In the genomic region with DNA sequence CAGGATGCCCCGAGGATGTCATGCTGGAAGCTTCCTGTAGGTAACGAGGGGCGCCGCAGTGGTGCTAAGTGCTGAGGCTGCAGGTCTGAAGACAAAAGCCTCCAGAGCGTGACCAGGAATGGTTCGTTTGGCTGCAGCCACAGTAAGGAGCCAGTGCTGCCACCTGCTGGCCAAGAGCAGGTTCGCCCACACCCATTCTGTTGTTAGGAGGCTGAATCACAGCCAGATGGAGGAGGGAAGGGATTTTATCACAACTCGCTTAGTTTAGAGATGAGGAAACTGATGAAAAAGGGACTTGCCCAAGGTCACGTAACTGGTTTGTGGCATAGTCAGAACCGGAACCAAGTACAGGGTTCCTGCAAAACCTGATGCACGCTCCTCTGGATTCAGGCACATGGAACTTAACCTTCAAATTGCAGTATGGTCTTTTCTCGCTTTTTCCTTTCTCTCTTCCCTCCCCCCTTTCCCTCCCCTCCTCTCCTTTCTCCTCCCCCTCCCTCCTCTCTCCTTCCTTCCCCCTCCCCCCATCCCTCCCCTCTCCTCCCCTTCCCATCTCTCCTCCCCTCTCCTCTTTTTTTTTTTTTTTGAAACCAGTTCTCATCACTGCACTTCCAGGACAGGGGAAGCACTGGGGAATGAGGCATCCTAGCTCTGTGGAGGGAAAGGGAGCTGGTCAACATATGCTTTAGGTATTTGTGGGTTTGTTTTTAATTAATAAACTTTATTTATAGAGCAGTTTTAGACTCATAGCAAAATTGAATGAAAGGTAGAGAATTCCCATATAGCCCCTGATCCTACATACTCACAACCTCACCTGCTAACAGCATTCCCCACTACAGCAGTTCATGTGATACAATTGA, we compare ENCODE assay signal across 8 cellular contexts.
DNase-seq lines count a peak whose midpoint lies in the region; ATAC-seq, FAIRE-seq and TF ChIP-seq lines count a peak whose summit lies in the region.

No MANE protein-coding gene starts in this region.

- H3K9me3 ChIP-seq in fibroblast of lung (ENCODE audit: control insufficient read depth, insufficient read depth, low read depth, low read length) (no peaks in the 10 kb centered on the region), neural cell (ENCODE audit: low read length) (no peaks in the 10 kb centered on the region)

- no peaks in the 10 kb centered on the region for H3K79me2 ChIP-seq in fibroblast of lung (ENCODE audit: control insufficient read depth, insufficient read depth, low read length)
- no peaks in the 10 kb centered on the region for H3K79me2 ChIP-seq in neural cell (replicated peaks; ENCODE audit: insufficient read depth, low read length)

- no peak overlapping the region for H3K9ac ChIP-seq in fibroblast of lung (ENCODE audit: insufficient read depth, low read length)
- H3K9ac ChIP-seq in neural cell (ENCODE audit: low read length), result no peak overlapping the region

- peaks cover 11% of the 10 kb centered on the region for H3K4me1 ChIP-seq in fibroblast of lung (ENCODE audit: control insufficient read depth, extremely low read depth, insufficient read depth, low read length)

- H3K27ac ChIP-seq in fibroblast of lung (ENCODE audit: insufficient read depth, low read length) (peak overlapping the region; percentile 24), neural cell (ENCODE audit: low read length) (no peak overlapping the region)

- no peaks in the 10 kb centered on the region for H3K27me3 Mint-ChIP-seq in activated T-cell treated with anti-CD3 and anti-CD28 coated beads, Interleukin-2, amount 50 U/mL, for 4 hours (ENCODE audit: low read depth)
- no peaks in the 10 kb centered on the region for H3K27me3 Mint-ChIP-seq in stimulated activated naive CD8-positive, alpha-beta T cell treated with anti-CD3 and anti-CD28 coated beads, Interleukin-15, amount 100 ng/mL, for 72 hours

- H3K36me3 Mint-ChIP-seq in activated T-cell treated with anti-CD3 and anti-CD28 coated beads, Interleukin-2, amount 50 U/mL, for 4 hours (ENCODE audit: insufficient read depth), result no peaks in the 10 kb centered on the region

- H4K20me1 ChIP-seq in fibroblast of lung (ENCODE audit: control insufficient read depth, extremely low read depth, insufficient read depth, low read length), result no peaks in the 10 kb centered on the region
- H4K20me1 ChIP-seq in neural cell (ENCODE audit: insufficient read depth), result no peaks in the 10 kb centered on the region

- H3K27me3 ChIP-seq in H7 (ENCODE audit: control insufficient read depth, insufficient read depth, low read length) (no peaks in the 10 kb centered on the region), fibroblast of lung (ENCODE audit: control insufficient read depth, insufficient read depth, low read length) (no peaks in the 10 kb centered on the region), neural cell (ENCODE audit: insufficient read depth, low read depth, low read length) (no peaks in the 10 kb centered on the region)

- DNase-seq in G401 (ENCODE audit: low spot score) (peak; percentile 85), H7 (peak; percentile 83), RCC 7860 (ENCODE audit: low spot score) (peak; percentile 94), fibroblast of lung (ENCODE audit: low read depth in 2 of 2) (peak; percentile 90 to 92)
- DNase-seq in activated T-cell treated with anti-CD3 and anti-CD28 coated beads, Interleukin-2, amount 50 U/mL, for 4 hours, result peak; percentile 84
- DNase-seq in stimulated activated naive CD8-positive, alpha-beta T cell treated with anti-CD3 and anti-CD28 coated beads, Interleukin-15, amount 100 ng/mL, for 72 hours, result peak; percentile 82 to 91

- peak overlapping the region in 1 of 2 donors; percentile 53 for H3K27ac Mint-ChIP-seq in stimulated activated naive CD8-positive, alpha-beta T cell treated with anti-CD3 and anti-CD28 coated beads, Interleukin-15, amount 100 ng/mL, for 72 hours

- H3F3A ChIP-seq in neural cell (ENCODE audit: insufficient read depth, low read length, poor library complexity, severe bottlenecking), result no peaks in the 10 kb centered on the region

- no peak for TF ChIP-seq EP300 in neural cell (conservative IDR thresholded peaks at IDR 0.05; ENCODE audit: poor library complexity, severe bottlenecking)

- in situ Hi-C loops in G401 (cut with HindIII; ENCODE audit: low sequenced_read_pairs), result no loop called here

- peak overlapping the region; percentile 19 for H3K4me3 Mint-ChIP-seq in activated T-cell treated with anti-CD3 and anti-CD28 coated beads, Interleukin-2, amount 50 U/mL, for 4 hours
- H3K4me3 Mint-ChIP-seq in stimulated activated naive CD8-positive, alpha-beta T cell treated with anti-CD3 and anti-CD28 coated beads, Interleukin-15, amount 100 ng/mL, for 72 hours, result peak overlapping the region; percentile 58 to 66

- TF ChIP-seq CTCF in LNCAP (IDR thresholded peaks at IDR 0.05) (peak; percentile 99), fibroblast of lung (conservative IDR thresholded peaks at IDR 0.05 in 1 of 2, IDR thresholded peaks at IDR 0.05 in 1 of 2; ENCODE audit: low read depth in 1 of 2, low read length in 2 of 2) (peak; percentile 96 to 99), neural cell (IDR thresholded peaks at IDR 0.05; ENCODE audit: poor library complexity, severe bottlenecking) (peak; percentile 59)

- H2AFZ ChIP-seq in fibroblast of lung (ENCODE audit: low read length) (peak overlapping the region; percentile 51), neural cell (ENCODE audit: low read depth, low read length) (no peak overlapping the region)

- H3K4me3 ChIP-seq in H7 (ENCODE audit: insufficient read depth, low read depth, low read length), result no peak overlapping the region
- no peak overlapping the region for H3K4me3 ChIP-seq in fibroblast of lung (replicated peaks in 1 of 4; ENCODE audit: control extremely low read depth in 1 of 4, insufficient read depth in 1 of 4, low read depth in 3 of 4, low read length in 4 of 4)
- H3K4me3 ChIP-seq in neural cell (ENCODE audit: low read length), result no peak overlapping the region

- peak; percentile 82 for FAIRE-seq in RCC 7860 (lab: Jason Lieb, UNC)

- H3K36me3 ChIP-seq in H7 (replicated peaks; ENCODE audit: control insufficient read depth, insufficient read depth, low read length) (no peaks in the 10 kb centered on the region), fibroblast of lung (ENCODE audit: control insufficient read depth, insufficient read depth, low read length) (no peaks in the 10 kb centered on the region), neural cell (ENCODE audit: insufficient read depth, low read length) (no peaks in the 10 kb centered on the region)

- H3K4me2 ChIP-seq in fibroblast of lung (ENCODE audit: extremely low read depth, insufficient read depth, low read length), result peak overlapping the region; percentile 42
- no peak overlapping the region for H3K4me2 ChIP-seq in neural cell (ENCODE audit: low read length)

- ATAC-seq in activated T-cell treated with anti-CD3 and anti-CD28 coated beads, Interleukin-2, amount 50 U/mL, for 4 hours, result peak; percentile 94 to 96
- ATAC-seq in stimulated activated naive CD8-positive, alpha-beta T cell treated with anti-CD3 and anti-CD28 coated beads, Interleukin-15, amount 100 ng/mL, for 72 hours, result peak; percentile 93

- H3K9me2 ChIP-seq in neural cell (ENCODE audit: insufficient read depth, low read length), result no peaks in the 10 kb centered on the region

- peak; percentile 27 for TF ChIP-seq RAD21 in neural cell (conservative IDR thresholded peaks at IDR 0.05)

- peaks cover 25% of the 10 kb centered on the region for H3K4me1 Mint-ChIP-seq in activated T-cell treated with anti-CD3 and anti-CD28 coated beads, Interleukin-2, amount 50 U/mL, for 4 hours (ENCODE audit: low read depth)
- peaks cover 33% of the 10 kb centered on the region for H3K4me1 Mint-ChIP-seq in stimulated activated naive CD8-positive, alpha-beta T cell treated with anti-CD3 and anti-CD28 coated beads, Interleukin-15, amount 100 ng/mL, for 72 hours

- H3K9me3 Mint-ChIP-seq in activated T-cell treated with anti-CD3 and anti-CD28 coated beads, Interleukin-2, amount 50 U/mL, for 4 hours, result no peaks in the 10 kb centered on the region
- H3K9me3 Mint-ChIP-seq in stimulated activated naive CD8-positive, alpha-beta T cell treated with anti-CD3 and anti-CD28 coated beads, Interleukin-15, amount 100 ng/mL, for 72 hours, result no peaks in the 10 kb centered on the region

TF ChIP-seq in neural cell, 6 proteins besides CTCF, POLR2A, EP300 and RAD21:
- TF ChIP-seq MXI1 (conservative IDR thresholded peaks at IDR 0.05; ENCODE audit: poor library complexity, severe bottlenecking) (no peak), TAF1 (IDR thresholded peaks at IDR 0.05; ENCODE audit: low read depth) (no peak), POLR2AphosphoS5 (IDR thresholded peaks at IDR 0.05) (no peak), SMC3 (conservative IDR thresholded peaks at IDR 0.05; ENCODE audit: poor library complexity) (peak; percentile 41)
